In genomic region chr1:91502882-91503184, GRCh38 we compare ENCODE assay signal across 9 cellular contexts. TPM values are rescaled to one million over a fixed set of nuclear protein-coding genes. Genes with fewer than 3 reads are reported as not detected.
DNase-seq lines count a peak whose midpoint lies in the region; ATAC-seq and TF ChIP-seq lines count a peak whose summit lies in the region.
"Had no signal": no experiment of that assay in that cellular context is flagged by ENCODE, and none has a peak within 500 bp of the region (broad histone marks: within the 10 kb centered on the region; RNA-seq: fewer than 3 reads in every experiment).

No MANE protein-coding gene starts in this region.

- no peak overlapping the region for H2BK15ac ChIP-seq in neuronal stem cell (ENCODE audit: low read length)

- H2BK12ac ChIP-seq in neuronal stem cell (ENCODE audit: low read length), result no peak overlapping the region

- peak overlapping the region; percentile 11 for H3K4me2 ChIP-seq in neuronal stem cell (ENCODE audit: insufficient read depth, low read length, poor library complexity, severe bottlenecking)

- H4K91ac ChIP-seq in neuronal stem cell (ENCODE audit: low read depth, low read length, poor library complexity), result no peak overlapping the region

- no peak for TF ChIP-seq CTCF in WTC11 (IDR thresholded peaks at IDR 0.05)

- no peak overlapping the region for H2AK5ac ChIP-seq in neuronal stem cell (ENCODE audit: low read depth, low read length)

- H3K9me3 Mint-ChIP-seq in WTC11, result no peaks in the 10 kb centered on the region

- WGBS in neuronal stem cell (ENCODE audit: extremely low coverage in 2 of 2, insufficient read length in 2 of 2, insufficient replicate concordance in 1 of 2), 2 donors, result no CpG with 5 or more reads among the region's 1 CpG

- peak overlapping the region; percentile 76; the same call in 1 of the 2 replicates for H3K4me3 ChIP-seq in MG63
- peak overlapping the region in 1 of 2 donors; percentile 65 for H3K4me3 ChIP-seq in neuronal stem cell (ENCODE audit: low read length in 2 of 2)

- no peak overlapping the region for H4K8ac ChIP-seq in neuronal stem cell (ENCODE audit: low read depth, low read length)

- ATAC-seq in WTC11 (no peak), HG02588 (IDR thresholded peaks at IDR 0.05; ENCODE audit: unreplicated experiment) (no peak)

- no peak overlapping the region for H3K27ac ChIP-seq in neuronal stem cell (replicated peaks; ENCODE audit: low read length)

- no peak overlapping the region for H2BK120ac ChIP-seq in neuronal stem cell (ENCODE audit: low read depth, low read length)

- H3K79me1 ChIP-seq in neuronal stem cell (ENCODE audit: low read depth, low read length), result no peaks in the 10 kb centered on the region

- H3K9ac ChIP-seq in neuronal stem cell (ENCODE audit: low read depth, low read length, poor library complexity), result no peak overlapping the region

- H2BK5ac ChIP-seq in neuronal stem cell (ENCODE audit: low read length), result no peak overlapping the region

- no peak overlapping the region for H2AFZ ChIP-seq in neuronal stem cell (ENCODE audit: low read length)

- H3K4me1 ChIP-seq in neuronal stem cell (ENCODE audit: control insufficient read depth in 2 of 2, insufficient read depth in 1 of 2, low read depth in 1 of 2, low read length in 2 of 2), result peaks cover 5 to 11% of the 10 kb centered on the region in 2 donors

- DNase-seq in SIG-M5 treated with dmso at 0.1 percent for 504 hours (lab: John Stamatoyannopoulos, UW; ENCODE audit: unreplicated experiment) (peak; percentile 51), SIG-M5 (lab: John Stamatoyannopoulos, UW) (no peak), MG63 (peak; percentile 15), WTC11 (ENCODE audit: low spot score) (no peak), neuronal stem cell (ENCODE audit: low spot score) (no peak), NCI-H146 (lab: John Stamatoyannopoulos, UW) (no peak)
- no peak for DNase-seq in stimulated activated CD4-positive, alpha-beta T cell treated with anti-CD3 and anti-CD28 coated beads, Interleukin-4, amount 100 ng/mL, for 4 hours

- H3K4ac ChIP-seq in neuronal stem cell (ENCODE audit: low read length), result no peak overlapping the region

- no peak overlapping the region for H3K23ac ChIP-seq in neuronal stem cell (ENCODE audit: low read depth, low read length, poor library complexity)

- no peak overlapping the region for H3K14ac ChIP-seq in neuronal stem cell (ENCODE audit: low read length)

- H3K36me3 ChIP-seq in MG63, result peaks cover 5% of the 10 kb centered on the region; the same call in 1 of the 2 replicates
- peaks cover 0 to 40% of the 10 kb centered on the region in 2 donors for H3K36me3 ChIP-seq in neuronal stem cell (replicated peaks in 1 of 2; ENCODE audit: control insufficient read depth in 2 of 2, insufficient read depth in 2 of 2, low read length in 2 of 2)

- H3K9me3 ChIP-seq in MG63 (no peaks in the 10 kb centered on the region), neuronal stem cell (replicated peaks in 1 of 2; ENCODE audit: control insufficient read depth in 2 of 2, insufficient read depth in 1 of 2, low read depth in 1 of 2, low read length in 2 of 2) (no peaks in the 10 kb centered on the region)

- no peaks in the 10 kb centered on the region for H3K27me3 ChIP-seq in MG63
- H3K27me3 ChIP-seq in neuronal stem cell (ENCODE audit: control insufficient read depth in 3 of 3, insufficient read depth in 3 of 3, low read depth in 1 of 3, low read length in 3 of 3), result no peaks in the 10 kb centered on the region
- H3K27me3 ChIP-seq: dorsolateral prefrontal cortex had no signal

- CTCF ChIA-PET in WTC11 (lab: Charles Lee), result interaction anchor here (2.0 kb wide), 1 partner anchor 336 kb away, joined by 8 read pairs; no protein-coding TSS in a partner anchor

- no peak overlapping the region for H3K18ac ChIP-seq in neuronal stem cell (ENCODE audit: low read length)

- peaks cover 6% of the 10 kb centered on the region; the same call in 1 of the 2 replicates for H3K36me3 Mint-ChIP-seq in WTC11

- no peaks in the 10 kb centered on the region for H3K27me3 Mint-ChIP-seq in WTC11 (ENCODE audit: low read depth)

- peak overlapping the region; percentile 54 for H3K27ac Mint-ChIP-seq in WTC11

- no peak overlapping the region for H3K4me3 Mint-ChIP-seq in WTC11

- POLR2A ChIA-PET in WTC11 (lab: Charles Lee), result no interaction called here

- peaks cover 34% of the 10 kb centered on the region for H3K4me1 Mint-ChIP-seq in WTC11

TF ChIP-seq in WTC11, 78 proteins besides CTCF, POLR2A, EP300 and RAD21:
- TF ChIP-seq NFE2L1 (CRISPR knock-in tag; IDR thresholded peaks at IDR 0.05), result no peak
- TF ChIP-seq ZNF396 (CRISPR knock-in tag; IDR thresholded peaks at IDR 0.05; ENCODE audit: borderline replicate concordance), result no peak
- TF ChIP-seq MAX (CRISPR knock-in tag; IDR thresholded peaks at IDR 0.05), result no peak
- no peak for TF ChIP-seq SP1 (CRISPR knock-in tag; conservative IDR thresholded peaks at IDR 0.05)
- no peak for TF ChIP-seq ATF1 (CRISPR knock-in tag; IDR thresholded peaks at IDR 0.05)
- no peak for TF ChIP-seq RELA (CRISPR knock-in tag; IDR thresholded peaks at IDR 0.05; ENCODE audit: borderline replicate concordance)
- TF ChIP-seq IRF2 (CRISPR knock-in tag; IDR thresholded peaks at IDR 0.05; ENCODE audit: borderline replicate concordance, low read depth), result no peak
- no peak for TF ChIP-seq FOXP4 (CRISPR knock-in tag; IDR thresholded peaks at IDR 0.05)
- TF ChIP-seq PRDM15 (CRISPR knock-in tag; IDR thresholded peaks at IDR 0.05), result no peak
- TF ChIP-seq PRRX2 (CRISPR knock-in tag; IDR thresholded peaks at IDR 0.05), result no peak

RNA-seq across cellular contexts. Expression of gene CDC7, which starts 2.2 kb away (rescaled TPM):
- 15.9 and 16.1 TPM in 2 replicates for total RNA-seq in MG63 (2014; rRNA removed; shearing (Covaris generic); ENCODE audit: low replicate concordance)
- total RNA-seq in WTC11 (2021), result 41.3 to 49.9 TPM (median 46.9 TPM) in 3 replicates
- 39.2 TPM for polyA plus RNA-seq in neuronal stem cell (2013, experiment 1 of 2)
- 39.1 TPM for polyA plus RNA-seq in neuronal stem cell (2013, experiment 2 of 2)

Comparison
In these comparisons a context has a peak if more than half of its experiments do, and no peak if none do; other contexts are left out.
1. DNase-seq: peak in SIG-M5 treated with dmso at 0.1 percent for 504 hours (single experiment) and MG63 (single experiment); none in SIG-M5 (single experiment), WTC11 (single experiment), neuronal stem cell (single experiment), stimulated activated CD4-positive, alpha-beta T cell treated with anti-CD3 and anti-CD28 coated beads, Interleukin-4, amount 100 ng/mL, for 4 hours (0 of 2) and NCI-H146 (single experiment).